ENCODE assay signal across 8 cellular contexts in genomic region chr11:9137293-9138132, GRCh38. TPM values are rescaled to one million over a fixed set of nuclear protein-coding genes. Genes with fewer than 3 reads are reported as not detected.
DNase-seq lines count a peak whose midpoint lies in the region; ATAC-seq, FAIRE-seq and TF ChIP-seq lines count a peak whose summit lies in the region.

No MANE protein-coding gene starts in this region.

- peaks cover 15% of the 10 kb centered on the region for H3K4me1 Mint-ChIP-seq in CD4-positive, alpha-beta T cell (ENCODE audit: low read depth)
- peaks cover 18% of the 10 kb centered on the region for H3K4me1 Mint-ChIP-seq in stimulated activated effector memory CD8-positive, alpha-beta T cell treated with anti-CD3 and anti-CD28 coated beads, Interleukin-12 subunit alpha, Interleukin-12 subunit beta, amount 100 ng/mL, for 72 hours

- H3K27ac Mint-ChIP-seq in CD4-positive, alpha-beta T cell: peak overlapping the region; percentile 28
- no peak overlapping the region for H3K27ac Mint-ChIP-seq in stimulated activated effector memory CD8-positive, alpha-beta T cell treated with anti-CD3 and anti-CD28 coated beads, Interleukin-12 subunit alpha, Interleukin-12 subunit beta, amount 100 ng/mL, for 72 hours

- FAIRE-seq in HTR-8/SVneo (lab: Jason Lieb, UNC): no peak

- CTCF ChIA-PET in CD4-positive, alpha-beta T cell (lab: Charles Lee): interaction anchor here (0.6 to 2.2 kb wide), 13 partner anchors 8 to 222 kb away, joined by 3 to 25 read pairs (median 3); no protein-coding TSS in a partner anchor

- H3K27ac ChIP-seq in CD4-positive, alpha-beta T cell (ENCODE audit: low read depth, low read length): no peak overlapping the region

- H3K4me3 Mint-ChIP-seq in CD4-positive, alpha-beta T cell: peak overlapping the region; percentile 0
- H3K4me3 Mint-ChIP-seq in stimulated activated effector memory CD8-positive, alpha-beta T cell treated with anti-CD3 and anti-CD28 coated beads, Interleukin-12 subunit alpha, Interleukin-12 subunit beta, amount 100 ng/mL, for 72 hours: peak overlapping the region; percentile 2

- H3K27me3 Mint-ChIP-seq in CD4-positive, alpha-beta T cell: no peaks in the 10 kb centered on the region

- no peaks in the 10 kb centered on the region for H3K27me3 ChIP-seq in CD4-positive, alpha-beta T cell (ENCODE audit: control insufficient read depth, insufficient read depth, low read length)

- TF ChIP-seq CTCF in CD4-positive, alpha-beta T cell (IDR thresholded peaks at IDR 0.05): peak; percentile 96

- peak; percentile 94 for ATAC-seq in CD4-positive, alpha-beta T cell (ENCODE audit: poor library complexity)
- ATAC-seq in GM19452 (IDR thresholded peaks at IDR 0.05; ENCODE audit: unreplicated experiment): peak; percentile 82
- ATAC-seq in stimulated activated effector memory CD8-positive, alpha-beta T cell treated with anti-CD3 and anti-CD28 coated beads, Interleukin-12 subunit alpha, Interleukin-12 subunit beta, amount 100 ng/mL, for 72 hours: peak; percentile 87

- H3K36me3 Mint-ChIP-seq in CD4-positive, alpha-beta T cell (ENCODE audit: low read depth): peaks cover 39% of the 10 kb centered on the region
- peaks cover 6% of the 10 kb centered on the region for H3K36me3 Mint-ChIP-seq in stimulated activated effector memory CD8-positive, alpha-beta T cell treated with anti-CD3 and anti-CD28 coated beads, Interleukin-12 subunit alpha, Interleukin-12 subunit beta, amount 100 ng/mL, for 72 hours

- H3K9me3 Mint-ChIP-seq in CD4-positive, alpha-beta T cell: no peaks in the 10 kb centered on the region
- no peaks in the 10 kb centered on the region for H3K9me3 Mint-ChIP-seq in stimulated activated effector memory CD8-positive, alpha-beta T cell treated with anti-CD3 and anti-CD28 coated beads, Interleukin-12 subunit alpha, Interleukin-12 subunit beta, amount 100 ng/mL, for 72 hours

- intact Hi-C loops in CD4-positive, alpha-beta T cell (cut with DNase I, micrococcal nuclease): loop anchor here (1.0 to 10.0 kb wide), 4 partner anchors 121 to 913 kb away; no protein-coding TSS in a partner anchor

- no peaks in the 10 kb centered on the region for H3K9me3 ChIP-seq in CD4-positive, alpha-beta T cell (ENCODE audit: control insufficient read depth, low read length)

- POLR2A ChIA-PET in CD4-positive, alpha-beta T cell (lab: Charles Lee): interaction anchor here (0.6 to 2.0 kb wide), 4 partner anchors 9 to 323 kb away, joined by 3 to 6 read pairs (median 4); partner anchors contain the start of genes TMEM9B and ZNF143

- DNase-seq in CD4-positive, alpha-beta T cell: peak; percentile 36 to 74 (median 58)
- peak; percentile 73 for DNase-seq in HTR-8/SVneo (ENCODE audit: insufficient read length, low spot score)
- DNase-seq in NOMO-1 treated with dmso at 0.1 percent for 144 hours (lab: John Stamatoyannopoulos, UW; ENCODE audit: unreplicated experiment): peak; percentile 40
- peak; percentile 56 for DNase-seq in activated T-cell treated with anti-CD3 and anti-CD28 coated beads for 1 hour (ENCODE audit: low read depth)
- DNase-seq in epidermal melanocyte (ENCODE audit: insufficient read length, low spot score): peak; percentile 40
- peak; percentile 70 for DNase-seq in myocyte (ENCODE audit: low read depth)
- peak; percentile 65 to 85 for DNase-seq in stimulated activated effector memory CD8-positive, alpha-beta T cell treated with anti-CD3 and anti-CD28 coated beads, Interleukin-12 subunit alpha, Interleukin-12 subunit beta, amount 100 ng/mL, for 72 hours (ENCODE audit: low spot score in 2 of 2)

RNA-seq across cellular contexts. Expression of gene SCUBE2, which starts 46.1 kb away (rescaled TPM):
- total RNA-seq in CD4-positive, alpha-beta T cell: under 1 TPM in 1 of 2 experiments, not detected in 1; 0.17 TPM
- total RNA-seq in myocyte: 1.2 and 8.4 TPM in 2 replicates
- polyA plus RNA-seq in myocyte (2012): 7.9 TPM
